In the genomic region with DNA sequence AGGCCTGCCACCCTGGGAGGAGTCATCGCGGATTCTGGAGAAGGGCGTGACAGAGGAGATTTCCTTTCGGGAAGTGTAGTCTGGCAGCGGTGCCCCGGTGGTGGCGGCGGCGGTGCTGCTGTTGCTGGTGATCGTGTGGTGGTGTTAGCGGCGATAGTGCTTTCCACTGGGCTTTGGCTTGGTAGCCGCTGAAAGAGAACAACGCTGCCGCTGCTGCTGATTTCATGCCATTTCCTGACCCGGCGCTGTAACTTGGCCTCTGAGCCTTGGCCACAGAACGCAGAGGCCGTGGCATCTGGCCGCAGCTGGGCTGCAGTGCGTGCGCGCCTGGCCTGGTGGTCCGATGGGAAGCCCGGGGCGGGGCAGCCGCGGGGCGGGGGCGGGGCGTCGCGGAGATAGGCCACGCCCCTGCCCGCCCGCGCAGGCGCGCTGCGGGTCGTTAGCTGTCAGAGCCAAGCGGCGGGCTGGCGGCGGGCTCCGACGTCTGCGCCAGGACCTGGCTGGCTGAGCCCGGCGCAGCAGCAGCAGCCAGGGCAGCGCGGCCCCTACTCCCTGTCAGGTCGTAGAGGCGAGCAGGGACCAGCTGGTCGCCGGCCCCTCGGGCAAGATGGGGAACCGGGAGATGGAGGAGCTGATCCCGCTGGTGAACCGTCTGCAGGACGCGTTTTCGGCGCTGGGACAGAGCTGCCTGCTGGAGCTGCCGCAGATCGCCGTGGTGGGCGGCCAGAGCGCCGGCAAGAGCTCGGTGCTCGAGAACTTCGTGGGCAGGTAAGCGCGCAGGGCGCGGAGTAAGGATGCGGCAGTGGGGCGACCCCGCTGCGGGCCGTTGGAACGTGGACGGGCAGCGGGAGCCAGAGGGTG, we compare ENCODE assay signal across 8 cellular contexts. TPM values are rescaled to one million over a fixed set of nuclear protein-coding genes. Genes with fewer than 3 reads are reported as not detected.
DNase-seq lines count a peak whose midpoint lies in the region; ATAC-seq and TF ChIP-seq lines count a peak whose summit lies in the region.

DNM3 (plus strand) TSS at position 449 of the 861 bp plus-strand sequence; CDS start at position 608, 159 bp downstream.

- peak within 1 kb of the TSS; percentile 80 for H3K4me3 ChIP-seq in CD8-positive, alpha-beta T cell (ENCODE audit: low read depth, low read length)
- H3K4me3 ChIP-seq in fibroblast of pulmonary artery (replicated peaks; ENCODE audit: low read depth, low read length): peak within 1 kb of the TSS; percentile 61

- ATAC-seq in CD8-positive, alpha-beta T cell: peak; percentile 94
- peak; percentile 48 for ATAC-seq in GM19468 (IDR thresholded peaks at IDR 0.05; ENCODE audit: extremely low read depth, unreplicated experiment)
- ATAC-seq in natural killer cell: peak; percentile 95 to 96 (median 95)
- ATAC-seq in stimulated activated memory B cell treated with anti-CD40 and anti-IgM and Interleukin-4, amounts not matched to agents 10 μg/mL and 1 μg/mL and 100 μg/mL, for 72 hours: peak; percentile 94

- intact Hi-C loops in CD8-positive, alpha-beta T cell (cut with DNase I, micrococcal nuclease): loop anchor here (1.0 to 10.0 kb wide), 7 partner anchors 60 to 1949 kb away; partner anchors contain the start of genes C1orf105 (in 1 of the 2), FMO4 (in 1 of the 2), METTL13 (in 1 of the 2) and PRRC2C (in 1 of the 2)
- intact Hi-C loops in natural killer cell (cut with micrococcal nuclease): loop anchor here (1.0 to 5.0 kb wide), 3 partner anchors 34 to 692 kb away; partner anchors contain the start of genes METTL13 and SUCO

- H3K9me3 Mint-ChIP-seq in CD8-positive, alpha-beta T cell: no peaks in the 10 kb centered on the region
- no peaks in the 10 kb centered on the region for H3K9me3 Mint-ChIP-seq in natural killer cell
- no peaks in the 10 kb centered on the region for H3K9me3 Mint-ChIP-seq in stimulated activated memory B cell treated with anti-CD40 and anti-IgM and Interleukin-4, amounts not matched to agents 10 μg/mL and 1 μg/mL and 100 μg/mL, for 72 hours

- peak within 1 kb of the TSS; percentile 87 for H3K4me3 Mint-ChIP-seq in CD8-positive, alpha-beta T cell
- H3K4me3 Mint-ChIP-seq in natural killer cell: peak within 1 kb of the TSS; percentile 93
- H3K4me3 Mint-ChIP-seq in stimulated activated memory B cell treated with anti-CD40 and anti-IgM and Interleukin-4, amounts not matched to agents 10 μg/mL and 1 μg/mL and 100 μg/mL, for 72 hours: peak within 1 kb of the TSS; percentile 85

- H3K27ac Mint-ChIP-seq in CD8-positive, alpha-beta T cell: peak within 1 kb of the TSS; percentile 16
- peak within 1 kb of the TSS; percentile 76 to 85 for H3K27ac Mint-ChIP-seq in natural killer cell
- peak within 1 kb of the TSS; percentile 30 for H3K27ac Mint-ChIP-seq in stimulated activated memory B cell treated with anti-CD40 and anti-IgM and Interleukin-4, amounts not matched to agents 10 μg/mL and 1 μg/mL and 100 μg/mL, for 72 hours

- H3K27me3 ChIP-seq in CD8-positive, alpha-beta T cell (ENCODE audit: insufficient read depth, low read length): peaks cover 4% of the 10 kb centered on the region

- peaks cover 14% of the 10 kb centered on the region for H3K4me1 Mint-ChIP-seq in CD8-positive, alpha-beta T cell (ENCODE audit: low read depth)
- peaks cover 18 to 24% of the 10 kb centered on the region in 2 donors for H3K4me1 Mint-ChIP-seq in natural killer cell
- peaks cover 22% of the 10 kb centered on the region for H3K4me1 Mint-ChIP-seq in stimulated activated memory B cell treated with anti-CD40 and anti-IgM and Interleukin-4, amounts not matched to agents 10 μg/mL and 1 μg/mL and 100 μg/mL, for 72 hours

- H3K9me3 ChIP-seq in CD8-positive, alpha-beta T cell (ENCODE audit: low read length): no peaks in the 10 kb centered on the region

- peaks cover 16% of the 10 kb centered on the region for H3K27me3 Mint-ChIP-seq in CD8-positive, alpha-beta T cell (ENCODE audit: low read depth)
- peaks cover 19 to 46% of the 10 kb centered on the region in 2 donors for H3K27me3 Mint-ChIP-seq in natural killer cell (ENCODE audit: low read depth in 2 of 2)
- peaks cover 18% of the 10 kb centered on the region for H3K27me3 Mint-ChIP-seq in stimulated activated memory B cell treated with anti-CD40 and anti-IgM and Interleukin-4, amounts not matched to agents 10 μg/mL and 1 μg/mL and 100 μg/mL, for 72 hours

- CTCF ChIA-PET in CD8-positive, alpha-beta T cell (lab: Charles Lee): interaction anchor here (1.7 kb wide), 1 partner anchor 10 kb away, joined by 4 read pairs; no protein-coding TSS in a partner anchor

- TF ChIP-seq CTCF in CD8-positive, alpha-beta T cell (IDR thresholded peaks at IDR 0.05): no peak
- no peak for TF ChIP-seq CTCF in fibroblast of pulmonary artery (IDR thresholded peaks at IDR 0.05; ENCODE audit: low read length, missing control alignments)
- no peak for TF ChIP-seq CTCF in natural killer cell (IDR thresholded peaks at IDR 0.05)

- DNase-seq in CD8-positive, alpha-beta T cell: peak; percentile 51 to 89 (median 74)
- DNase-seq in HPDE6-E6E7 (ENCODE audit: extremely low spot score) (peak; percentile 66), OCI-M1 (lab: John Stamatoyannopoulos, UW) (peak; percentile 91), fibroblast of pulmonary artery (ENCODE audit: low read depth) (peak; percentile 83), natural killer cell (peak; percentile 87)
- peak; percentile 74 for DNase-seq in activated T-helper 9 cell treated with anti-CD3 and anti-CD28 coated beads, Interleukin-2, amount 50 U/mL, for 16 hours (ENCODE audit: low read depth)

- H3K36me3 ChIP-seq in CD8-positive, alpha-beta T cell (ENCODE audit: insufficient read depth, low read length): no peaks in the 10 kb centered on the region

- no peak within 1 kb of the TSS for H3K27ac ChIP-seq in CD8-positive, alpha-beta T cell (ENCODE audit: low read depth, low read length)

- H3K36me3 Mint-ChIP-seq in CD8-positive, alpha-beta T cell: no peaks in the 10 kb centered on the region
- H3K36me3 Mint-ChIP-seq in natural killer cell: no peaks in the 10 kb centered on the region
- H3K36me3 Mint-ChIP-seq in stimulated activated memory B cell treated with anti-CD40 and anti-IgM and Interleukin-4, amounts not matched to agents 10 μg/mL and 1 μg/mL and 100 μg/mL, for 72 hours: no peaks in the 10 kb centered on the region

- POLR2A ChIA-PET in CD8-positive, alpha-beta T cell (lab: Charles Lee): interaction anchor here (1.0 to 2.6 kb wide), 5 partner anchors 8 to 100 kb away, joined by 3 to 11 read pairs (median 4); partner anchors contain the start of gene METTL13

- peaks cover 9% of the 10 kb centered on the region for H3K4me1 ChIP-seq in CD8-positive, alpha-beta T cell (ENCODE audit: insufficient read depth, low read length)

RNA-seq across cellular contexts. Expression of gene DNM3, which starts in this region (rescaled TPM):
- total RNA-seq in CD8-positive, alpha-beta T cell: 1 to 10 TPM in 1 of 2 experiments, under 1 TPM in 1; 0.72 to 1.1 TPM
- 1 to 10 TPM; 2.5 to 3.3 (median 2.8) TPM for total RNA-seq in natural killer cell

Comparison
In these comparisons a context has a peak if more than half of its experiments do, and no peak if none do; other contexts are left out.
1. H3K27ac Mint-ChIP-seq: peak in every context shown above with its lines; median percentile 80 in natural killer cell; 30 in stimulated activated memory B cell treated with anti-CD40 and anti-IgM and Interleukin-4, amounts not matched to agents 10 μg/mL and 1 μg/mL and 100 μg/mL, for 72 hours; 16 in CD8-positive, alpha-beta T cell.